Comparison of ENCODE assay signal across 1 cellular context in genomic region chr11:43545610-43546009, GRCh38.
TF ChIP-seq lines count a peak whose summit lies in the region.

No MANE protein-coding gene starts in this region.

TF ChIP-seq in K562, 482 proteins besides CTCF, POLR2A, EP300 and RAD21 (continued from another document):
- TF ChIP-seq SLC30A9 (CRISPR knock-in tag; IDR thresholded peaks at IDR 0.05), result no peak
- no peak for TF ChIP-seq NFE2L1 (tag; IDR thresholded peaks at IDR 0.05; ENCODE audit: borderline replicate concordance, low read depth)
- TF ChIP-seq ZNF175 (CRISPR knock-in tag; IDR thresholded peaks at IDR 0.05; ENCODE audit: low read depth), result no peak
- peak; percentile 51; the same call in 1 of the 2 replicates for TF ChIP-seq L3MBTL2 (IDR thresholded peaks at IDR 0.05)
- peak; percentile 15; the same call in 1 of the 2 replicates for TF ChIP-seq RAD51 (IDR thresholded peaks at IDR 0.05; ENCODE audit: borderline replicate concordance, low read depth)
- no peak for TF ChIP-seq SRSF9 (IDR thresholded peaks at IDR 0.05; ENCODE audit: borderline replicate concordance, low read depth, low read length)
- 0 out of 2 replicates have a peak, but pooled peaks have one; percentile 4 for TF ChIP-seq USF2 (CRISPR knock-in tag; IDR thresholded peaks at IDR 0.05)
- no peak for TF ChIP-seq ARID3B (CRISPR knock-in tag; IDR thresholded peaks at IDR 0.05; ENCODE audit: borderline replicate concordance)
- TF ChIP-seq USF1 (CRISPR knock-in tag; IDR thresholded peaks at IDR 0.05), result peak; percentile 29; the same call in 1 of the 2 replicates
- TF ChIP-seq MAFK (IDR thresholded peaks at IDR 0.05; ENCODE audit: low read length), result no peak
- TF ChIP-seq NKRF (IDR thresholded peaks at IDR 0.05; ENCODE audit: borderline replicate concordance), result no peak
- peak in 1 of 3 experiments; percentile 32 for TF ChIP-seq YY1 (IDR thresholded peaks at IDR 0.05; ENCODE audit: borderline replicate concordance in 1 of 3, control insufficient read depth in 1 of 3, extremely low read depth in 1 of 3, insufficient read depth in 3 of 3, insufficient read length in 1 of 3, insufficient replicate concordance in 2 of 3, low read depth in 1 of 3, low read length in 2 of 3)
- peak; percentile 76 for TF ChIP-seq TFE3 (CRISPR knock-in tag; IDR thresholded peaks at IDR 0.05)
- TF ChIP-seq DNMT1 (IDR thresholded peaks at IDR 0.05), result no peak
- TF ChIP-seq ZKSCAN3 (CRISPR knock-in tag; IDR thresholded peaks at IDR 0.05), result no peak
TF ChIP-seq in K562: peak in this region for 7.
